In genomic region chr4:156950950-156951349, GRCh38 we compare ENCODE assay signal across 1 cellular context.
TF ChIP-seq lines count a peak whose summit lies in the region.

No MANE protein-coding gene starts in this region.

TF ChIP-seq in HEK293, 187 proteins besides CTCF, POLR2A, EP300 and RAD21 (continued from another document):
- no peak for TF ChIP-seq ZNF148 (tag by site-specific recombination; IDR thresholded peaks at IDR 0.05; ENCODE audit: borderline replicate concordance)
- no peak for TF ChIP-seq ZNF513 (tag by site-specific recombination; IDR thresholded peaks at IDR 0.05)
- TF ChIP-seq ZNF843 (tag by site-specific recombination; IDR thresholded peaks at IDR 0.05), result 0 out of 2 replicates have a peak, but pooled peaks have one; percentile 20
- TF ChIP-seq, protein P1, sequence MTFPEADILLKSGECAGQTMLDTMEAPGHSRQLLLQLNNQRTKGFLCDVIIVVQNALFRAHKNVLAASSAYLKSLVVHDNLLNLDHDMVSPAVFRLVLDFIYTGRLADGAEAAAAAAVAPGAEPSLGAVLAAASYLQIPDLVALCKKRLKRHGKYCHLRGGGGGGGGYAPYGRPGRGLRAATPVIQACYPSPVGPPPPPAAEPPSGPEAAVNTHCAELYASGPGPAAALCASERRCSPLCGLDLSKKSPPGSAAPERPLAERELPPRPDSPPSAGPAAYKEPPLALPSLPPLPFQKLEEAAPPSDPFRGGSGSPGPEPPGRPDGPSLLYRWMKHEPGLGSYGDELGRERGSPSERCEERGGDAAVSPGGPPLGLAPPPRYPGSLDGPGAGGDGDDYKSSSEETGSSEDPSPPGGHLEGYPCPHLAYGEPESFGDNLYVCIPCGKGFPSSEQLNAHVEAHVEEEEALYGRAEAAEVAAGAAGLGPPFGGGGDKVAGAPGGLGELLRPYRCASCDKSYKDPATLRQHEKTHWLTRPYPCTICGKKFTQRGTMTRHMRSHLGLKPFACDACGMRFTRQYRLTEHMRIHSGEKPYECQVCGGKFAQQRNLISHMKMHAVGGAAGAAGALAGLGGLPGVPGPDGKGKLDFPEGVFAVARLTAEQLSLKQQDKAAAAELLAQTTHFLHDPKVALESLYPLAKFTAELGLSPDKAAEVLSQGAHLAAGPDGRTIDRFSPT (tag by site-specific recombination; IDR thresholded peaks at IDR 0.05), result no peak
- TF ChIP-seq ZBTB44 (tag by site-specific recombination; IDR thresholded peaks at IDR 0.05), result 0 out of 2 replicates have a peak, but pooled peaks have one; percentile 23
- no peak for TF ChIP-seq ZSCAN4 (tag by site-specific recombination; IDR thresholded peaks at IDR 0.05)
- no peak for TF ChIP-seq ZBTB11 (tag by site-specific recombination; conservative IDR thresholded peaks at IDR 0.05; ENCODE audit: low read depth)
- TF ChIP-seq ZNF211 (tag by site-specific recombination; IDR thresholded peaks at IDR 0.05; ENCODE audit: low read depth), result no peak
- no peak for TF ChIP-seq ZNF830 (tag by site-specific recombination; IDR thresholded peaks at IDR 0.05; ENCODE audit: low read depth)
- TF ChIP-seq ZNF558 (tag by site-specific recombination; IDR thresholded peaks at IDR 0.05), result no peak
- no peak for TF ChIP-seq ZNF664 (tag by site-specific recombination; IDR thresholded peaks at IDR 0.05)
- no peak for TF ChIP-seq ZNF777 (tag by site-specific recombination; IDR thresholded peaks at IDR 0.05; ENCODE audit: borderline replicate concordance)
- TF ChIP-seq REPIN1 (tag by site-specific recombination; IDR thresholded peaks at IDR 0.05; ENCODE audit: low read depth), result no peak
- TF ChIP-seq ZNF423 (tag by site-specific recombination; IDR thresholded peaks at IDR 0.05), result no peak
- no peak for TF ChIP-seq ZNF501 (tag by site-specific recombination; IDR thresholded peaks at IDR 0.05)
- 0 out of 2 replicates have a peak, but pooled peaks have one; percentile 20 for TF ChIP-seq GLIS1 (tag by site-specific recombination; IDR thresholded peaks at IDR 0.05)
- TF ChIP-seq TRIM28 (IDR thresholded peaks at IDR 0.05; ENCODE audit: borderline replicate concordance, low read length), result peak; percentile 21; the same call in 1 of the 2 replicates
- no peak for TF ChIP-seq MYNN (tag by site-specific recombination; IDR thresholded peaks at IDR 0.05; ENCODE audit: borderline replicate concordance)
- TF ChIP-seq ZNF155 (tag by site-specific recombination; IDR thresholded peaks at IDR 0.05), result no peak
- peak; percentile 63 for TF ChIP-seq WT1 (tag by site-specific recombination; IDR thresholded peaks at IDR 0.05)
- TF ChIP-seq ZBTB6 (tag by site-specific recombination; IDR thresholded peaks at IDR 0.05), result no peak
- TF ChIP-seq SP3 (tag by site-specific recombination; IDR thresholded peaks at IDR 0.05), result no peak
- TF ChIP-seq ZNF302 (tag by site-specific recombination; IDR thresholded peaks at IDR 0.05; ENCODE audit: low read depth), result no peak
